2 cellular contexts compared by ENCODE assay signal in the genomic region with DNA sequence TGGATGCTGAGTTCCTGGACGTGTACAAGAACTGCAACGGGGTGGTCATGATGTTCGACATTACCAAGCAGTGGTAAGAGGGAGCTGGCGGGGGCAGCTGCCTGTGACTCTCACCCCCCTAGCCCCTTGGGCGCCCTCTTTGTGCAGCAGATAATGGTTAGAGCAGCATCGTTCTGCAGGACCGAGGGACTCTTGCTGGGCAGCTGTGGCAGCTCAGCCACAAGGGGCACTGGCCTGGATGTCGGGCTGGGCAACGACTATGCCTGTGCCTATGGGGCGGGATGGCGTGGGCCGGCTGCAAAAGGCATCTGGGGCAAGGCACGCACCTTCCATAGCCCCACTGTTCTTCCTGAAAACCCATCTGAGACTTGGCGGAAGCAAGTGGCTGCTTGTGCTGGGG.
TF ChIP-seq lines count a peak whose summit lies in the region.

No MANE protein-coding gene starts in this region.

TF ChIP-seq in GM23338, 12 proteins besides CTCF, POLR2A, EP300 and RAD21 (continued from another document):
- TF ChIP-seq, protein P1, sequence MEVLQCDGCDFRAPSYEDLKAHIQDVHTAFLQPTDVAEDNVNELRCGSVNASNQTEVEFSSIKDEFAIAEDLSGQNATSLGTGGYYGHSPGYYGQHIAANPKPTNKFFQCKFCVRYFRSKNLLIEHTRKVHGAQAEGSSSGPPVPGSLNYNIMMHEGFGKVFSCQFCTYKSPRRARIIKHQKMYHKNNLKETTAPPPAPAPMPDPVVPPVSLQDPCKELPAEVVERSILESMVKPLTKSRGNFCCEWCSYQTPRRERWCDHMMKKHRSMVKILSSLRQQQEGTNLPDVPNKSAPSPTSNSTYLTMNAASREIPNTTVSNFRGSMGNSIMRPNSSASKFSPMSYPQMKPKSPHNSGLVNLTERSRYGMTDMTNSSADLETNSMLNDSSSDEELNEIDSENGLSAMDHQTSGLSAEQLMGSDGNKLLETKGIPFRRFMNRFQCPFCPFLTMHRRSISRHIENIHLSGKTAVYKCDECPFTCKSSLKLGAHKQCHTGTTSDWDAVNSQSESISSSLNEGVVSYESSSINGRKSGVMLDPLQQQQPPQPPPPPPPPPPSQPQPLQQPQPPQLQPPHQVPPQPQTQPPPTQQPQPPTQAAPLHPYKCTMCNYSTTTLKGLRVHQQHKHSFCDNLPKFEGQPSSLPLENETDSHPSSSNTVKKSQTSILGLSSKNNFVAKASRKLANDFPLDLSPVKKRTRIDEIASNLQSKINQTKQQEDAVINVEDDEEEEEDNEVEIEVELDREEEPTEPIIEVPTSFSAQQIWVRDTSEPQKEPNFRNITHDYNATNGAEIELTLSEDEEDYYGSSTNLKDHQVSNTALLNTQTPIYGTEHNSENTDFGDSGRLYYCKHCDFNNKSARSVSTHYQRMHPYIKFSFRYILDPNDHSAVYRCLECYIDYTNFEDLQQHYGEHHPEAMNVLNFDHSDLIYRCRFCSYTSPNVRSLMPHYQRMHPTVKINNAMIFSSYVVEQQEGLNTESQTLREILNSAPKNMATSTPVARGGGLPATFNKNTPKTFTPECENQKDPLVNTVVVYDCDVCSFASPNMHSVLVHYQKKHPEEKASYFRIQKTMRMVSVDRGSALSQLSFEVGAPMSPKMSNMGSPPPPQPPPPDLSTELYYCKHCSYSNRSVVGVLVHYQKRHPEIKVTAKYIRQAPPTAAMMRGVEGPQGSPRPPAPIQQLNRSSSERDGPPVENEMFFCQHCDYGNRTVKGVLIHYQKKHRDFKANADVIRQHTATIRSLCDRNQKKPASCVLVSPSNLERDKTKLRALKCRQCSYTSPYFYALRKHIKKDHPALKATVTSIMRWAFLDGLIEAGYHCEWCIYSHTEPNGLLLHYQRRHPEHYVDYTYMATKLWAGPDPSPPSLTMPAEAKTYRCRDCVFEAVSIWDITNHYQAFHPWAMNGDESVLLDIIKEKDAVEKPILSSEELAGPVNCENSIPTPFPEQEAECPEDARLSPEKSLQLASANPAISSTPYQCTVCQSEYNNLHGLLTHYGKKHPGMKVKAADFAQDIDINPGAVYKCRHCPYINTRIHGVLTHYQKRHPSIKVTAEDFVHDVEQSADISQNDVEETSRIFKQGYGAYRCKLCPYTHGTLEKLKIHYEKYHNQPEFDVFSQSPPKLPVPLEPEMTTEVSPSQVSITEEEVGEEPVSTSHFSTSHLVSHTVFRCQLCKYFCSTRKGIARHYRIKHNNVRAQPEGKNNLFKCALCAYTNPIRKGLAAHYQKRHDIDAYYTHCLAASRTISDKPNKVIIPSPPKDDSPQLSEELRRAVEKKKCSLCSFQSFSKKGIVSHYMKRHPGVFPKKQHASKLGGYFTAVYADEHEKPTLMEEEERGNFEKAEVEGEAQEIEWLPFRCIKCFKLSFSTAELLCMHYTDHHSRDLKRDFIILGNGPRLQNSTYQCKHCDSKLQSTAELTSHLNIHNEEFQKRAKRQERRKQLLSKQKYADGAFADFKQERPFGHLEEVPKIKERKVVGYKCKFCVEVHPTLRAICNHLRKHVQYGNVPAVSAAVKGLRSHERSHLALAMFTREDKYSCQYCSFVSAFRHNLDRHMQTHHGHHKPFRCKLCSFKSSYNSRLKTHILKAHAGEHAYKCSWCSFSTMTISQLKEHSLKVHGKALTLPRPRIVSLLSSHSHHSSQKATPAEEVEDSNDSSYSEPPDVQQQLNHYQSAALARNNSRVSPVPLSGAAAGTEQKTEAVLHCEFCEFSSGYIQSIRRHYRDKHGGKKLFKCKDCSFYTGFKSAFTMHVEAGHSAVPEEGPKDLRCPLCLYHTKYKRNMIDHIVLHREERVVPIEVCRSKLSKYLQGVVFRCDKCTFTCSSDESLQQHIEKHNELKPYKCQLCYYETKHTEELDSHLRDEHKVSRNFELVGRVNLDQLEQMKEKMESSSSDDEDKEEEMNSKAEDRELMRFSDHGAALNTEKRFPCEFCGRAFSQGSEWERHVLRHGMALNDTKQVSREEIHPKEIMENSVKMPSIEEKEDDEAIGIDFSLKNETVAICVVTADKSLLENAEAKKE (CRISPR knock-in tag; IDR thresholded peaks at IDR 0.05): no peak
- no peak for TF ChIP-seq POLR2AphosphoS5 (IDR thresholded peaks at IDR 0.05; ENCODE audit: low read depth)
- no peak for TF ChIP-seq NANOG (IDR thresholded peaks at IDR 0.05; ENCODE audit: borderline replicate concordance)
- no peak for TF ChIP-seq ETS1 (IDR thresholded peaks at IDR 0.05)
- no peak for TF ChIP-seq STAT1 (IDR thresholded peaks at IDR 0.05; ENCODE audit: unreplicated experiment)
- no peak for TF ChIP-seq REST (IDR thresholded peaks at IDR 0.05; ENCODE audit: unreplicated experiment)
TF ChIP-seq in GM23338: peak in this region for 0.

TF ChIP-seq in WTC11, 78 proteins besides CTCF, POLR2A, EP300 and RAD21 (continued from another document):
- TF ChIP-seq, protein P2, sequence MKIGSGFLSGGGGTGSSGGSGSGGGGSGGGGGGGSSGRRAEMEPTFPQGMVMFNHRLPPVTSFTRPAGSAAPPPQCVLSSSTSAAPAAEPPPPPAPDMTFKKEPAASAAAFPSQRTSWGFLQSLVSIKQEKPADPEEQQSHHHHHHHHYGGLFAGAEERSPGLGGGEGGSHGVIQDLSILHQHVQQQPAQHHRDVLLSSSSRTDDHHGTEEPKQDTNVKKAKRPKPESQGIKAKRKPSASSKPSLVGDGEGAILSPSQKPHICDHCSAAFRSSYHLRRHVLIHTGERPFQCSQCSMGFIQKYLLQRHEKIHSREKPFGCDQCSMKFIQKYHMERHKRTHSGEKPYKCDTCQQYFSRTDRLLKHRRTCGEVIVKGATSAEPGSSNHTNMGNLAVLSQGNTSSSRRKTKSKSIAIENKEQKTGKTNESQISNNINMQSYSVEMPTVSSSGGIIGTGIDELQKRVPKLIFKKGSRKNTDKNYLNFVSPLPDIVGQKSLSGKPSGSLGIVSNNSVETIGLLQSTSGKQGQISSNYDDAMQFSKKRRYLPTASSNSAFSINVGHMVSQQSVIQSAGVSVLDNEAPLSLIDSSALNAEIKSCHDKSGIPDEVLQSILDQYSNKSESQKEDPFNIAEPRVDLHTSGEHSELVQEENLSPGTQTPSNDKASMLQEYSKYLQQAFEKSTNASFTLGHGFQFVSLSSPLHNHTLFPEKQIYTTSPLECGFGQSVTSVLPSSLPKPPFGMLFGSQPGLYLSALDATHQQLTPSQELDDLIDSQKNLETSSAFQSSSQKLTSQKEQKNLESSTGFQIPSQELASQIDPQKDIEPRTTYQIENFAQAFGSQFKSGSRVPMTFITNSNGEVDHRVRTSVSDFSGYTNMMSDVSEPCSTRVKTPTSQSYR (CRISPR knock-in tag; IDR thresholded peaks at IDR 0.05): no peak
- no peak for TF ChIP-seq NFYB (CRISPR knock-in tag; conservative IDR thresholded peaks at IDR 0.05; ENCODE audit: low read depth)
- no peak for TF ChIP-seq OVOL2 (CRISPR knock-in tag; IDR thresholded peaks at IDR 0.05; ENCODE audit: borderline replicate concordance)
- no peak for TF ChIP-seq CREB1 (CRISPR knock-in tag; IDR thresholded peaks at IDR 0.05)
- no peak for TF ChIP-seq CBFB (CRISPR knock-in tag; IDR thresholded peaks at IDR 0.05; ENCODE audit: low read depth)
- TF ChIP-seq, protein P3, sequence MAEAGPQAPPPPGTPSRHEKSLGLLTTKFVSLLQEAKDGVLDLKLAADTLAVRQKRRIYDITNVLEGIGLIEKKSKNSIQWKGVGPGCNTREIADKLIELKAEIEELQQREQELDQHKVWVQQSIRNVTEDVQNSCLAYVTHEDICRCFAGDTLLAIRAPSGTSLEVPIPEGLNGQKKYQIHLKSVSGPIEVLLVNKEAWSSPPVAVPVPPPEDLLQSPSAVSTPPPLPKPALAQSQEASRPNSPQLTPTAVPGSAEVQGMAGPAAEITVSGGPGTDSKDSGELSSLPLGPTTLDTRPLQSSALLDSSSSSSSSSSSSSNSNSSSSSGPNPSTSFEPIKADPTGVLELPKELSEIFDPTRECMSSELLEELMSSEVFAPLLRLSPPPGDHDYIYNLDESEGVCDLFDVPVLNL (CRISPR knock-in tag; IDR thresholded peaks at IDR 0.05; ENCODE audit: borderline replicate concordance, low read depth): no peak
- TF ChIP-seq PRRX2 (CRISPR knock-in tag; IDR thresholded peaks at IDR 0.05): no peak
- TF ChIP-seq EMX1 (CRISPR knock-in tag; IDR thresholded peaks at IDR 0.05): no peak
- no peak for TF ChIP-seq ATF3 (CRISPR knock-in tag; conservative IDR thresholded peaks at IDR 0.05)
- no peak for TF ChIP-seq KAT7 (CRISPR knock-in tag; IDR thresholded peaks at IDR 0.05; ENCODE audit: borderline replicate concordance)
